In the genomic region with DNA sequence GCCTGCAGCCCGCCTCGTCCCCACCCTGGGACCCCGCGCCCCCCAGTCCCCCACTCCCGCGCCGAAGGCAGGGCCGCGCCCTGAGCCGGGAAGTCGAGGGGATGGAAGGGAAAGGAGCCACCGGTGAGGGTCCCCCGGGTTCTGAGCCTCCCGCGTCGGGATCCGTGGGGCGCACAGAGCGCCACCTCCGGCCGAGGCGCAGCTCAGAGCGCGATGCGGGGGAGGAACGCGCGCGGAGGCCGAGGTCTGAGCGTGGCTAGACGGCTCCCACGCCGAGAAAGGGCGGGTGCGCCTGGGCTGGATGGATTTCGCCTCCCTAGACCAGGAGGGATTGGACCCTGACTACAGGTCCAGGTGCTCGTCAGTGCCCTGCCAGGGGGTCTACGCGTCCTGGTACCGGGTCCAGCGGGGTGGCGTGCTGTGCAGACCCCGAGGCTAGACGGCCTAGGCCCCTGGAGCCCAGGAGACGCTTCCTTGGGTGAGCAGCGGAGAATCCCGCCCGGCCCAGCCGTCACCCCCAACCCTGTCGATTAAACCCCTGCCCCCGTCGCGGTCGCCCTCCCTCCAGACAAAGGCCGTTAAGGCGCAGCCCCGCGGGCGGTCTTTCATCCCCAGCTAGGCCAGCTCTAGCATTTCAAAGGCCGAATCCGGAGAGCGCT, we compare ENCODE assay signal across 8 cellular contexts. TPM values are rescaled to one million over a fixed set of nuclear protein-coding genes. Genes with fewer than 3 reads are reported as not detected.
DNase-seq lines count a peak whose midpoint lies in the region; ATAC-seq, FAIRE-seq and TF ChIP-seq lines count a peak whose summit lies in the region.

No MANE protein-coding gene starts in this region.

- H3K9me3 Mint-ChIP-seq in activated T-cell treated with anti-CD3 and anti-CD28 coated beads, Interleukin-2, amount 50 U/mL, for 72 hours: no peaks in the 10 kb centered on the region

- H3K4me3 Mint-ChIP-seq in activated T-cell treated with anti-CD3 and anti-CD28 coated beads, Interleukin-2, amount 50 U/mL, for 72 hours: peak overlapping the region; percentile 36 to 61

- no peak for FAIRE-seq in GM19239 (lab: Jason Lieb, UNC)

- no peak overlapping the region for H3K27ac Mint-ChIP-seq in activated T-cell treated with anti-CD3 and anti-CD28 coated beads, Interleukin-2, amount 50 U/mL, for 72 hours

- 19% methylated on average over 63 of the region's 63 CpGs for WGBS in right cardiac atrium

- H3K9me3 ChIP-seq in right cardiac atrium (ENCODE audit: control insufficient read depth, low read length): no peaks in the 10 kb centered on the region

- no peaks in the 10 kb centered on the region for H3K36me3 Mint-ChIP-seq in activated T-cell treated with anti-CD3 and anti-CD28 coated beads, Interleukin-2, amount 50 U/mL, for 72 hours (ENCODE audit: insufficient read depth in 2 of 2)

- H3K27ac ChIP-seq in right cardiac atrium (ENCODE audit: low read length) (peak overlapping the region; percentile 6), skin epidermis (peak overlapping the region in 11 of 21 experiments; percentile 9 to 87 (median 64))

- DNase-seq in activated T-cell treated with anti-CD3 and anti-CD28 coated beads, Interleukin-2, amount 50 U/mL, for 72 hours: no peak
- DNase-seq in right cardiac atrium: peak in 1 of 3 donors; percentile 78
- DNase-seq in GM19239 (ENCODE audit: insufficient read length, low spot score): no peak
- no peak for DNase-seq in pons (ENCODE audit: low spot score)
- no peak for DNase-seq in NOMO-1 (lab: John Stamatoyannopoulos, UW; ENCODE audit: unreplicated experiment in 2 of 2)
- DNase-seq in central memory CD4-positive, alpha-beta T cell: no peak

- ATAC-seq in activated T-cell treated with anti-CD3 and anti-CD28 coated beads, Interleukin-2, amount 50 U/mL, for 72 hours (replicated peaks in 1 of 2): no peak
- ATAC-seq in right cardiac atrium: peak; percentile 0 to 4

- intact Hi-C loops in right cardiac atrium (cut with DNase I): loop anchor here in 2 of 4 donors (10.0 kb wide), 2 partner anchors 134 to 204 kb away; a partner anchor contains a TSS

- peaks cover 19% of the 10 kb centered on the region for H3K27me3 Mint-ChIP-seq in activated T-cell treated with anti-CD3 and anti-CD28 coated beads, Interleukin-2, amount 50 U/mL, for 72 hours (ENCODE audit: low read depth)

- H3K4me3 ChIP-seq in right cardiac atrium (ENCODE audit: low read length) (peak overlapping the region; percentile 87), skin epidermis (peak overlapping the region; percentile 16 to 64 (median 40))

- H3K27me3 ChIP-seq in right cardiac atrium (ENCODE audit: control insufficient read depth, insufficient read depth): no peaks in the 10 kb centered on the region

- peaks cover 5% of the 10 kb centered on the region for H3K4me1 Mint-ChIP-seq in activated T-cell treated with anti-CD3 and anti-CD28 coated beads, Interleukin-2, amount 50 U/mL, for 72 hours (ENCODE audit: low read depth)

- H3K4me1 ChIP-seq in right cardiac atrium (ENCODE audit: control insufficient read depth, insufficient read depth, low read length): no peaks in the 10 kb centered on the region

- TF ChIP-seq CTCF in GM12874 (IDR thresholded peaks at IDR 0.05; ENCODE audit: insufficient read depth, low read depth, low read length): peak; percentile 30

RNA-seq across cellular contexts. Expression of a gene that starts 1.0 kb away (rescaled TPM):
- 10 to 100 TPM in 1 of 2 donors, 1 to 10 TPM in 1; 10.0 to 16.0 TPM for total RNA-seq in activated T-cell treated with anti-CD3 and anti-CD28 coated beads, Interleukin-2, amount 50 U/mL, for 72 hours
- total RNA-seq in right cardiac atrium: 10 to 100 TPM; 32.2 to 44.3 (median 38.4) TPM
- 18.3 TPM for polyA plus RNA-seq in right cardiac atrium

Comparison
In these comparisons a context has a peak if more than half of its experiments do, and no peak if none do; other contexts are left out.
1. ATAC-seq: peak in right cardiac atrium (2 of 2); none in activated T-cell treated with anti-CD3 and anti-CD28 coated beads, Interleukin-2, amount 50 U/mL, for 72 hours (0 of 2).